Comparison of ENCODE assay signal across 14 cellular contexts in the genomic region with DNA sequence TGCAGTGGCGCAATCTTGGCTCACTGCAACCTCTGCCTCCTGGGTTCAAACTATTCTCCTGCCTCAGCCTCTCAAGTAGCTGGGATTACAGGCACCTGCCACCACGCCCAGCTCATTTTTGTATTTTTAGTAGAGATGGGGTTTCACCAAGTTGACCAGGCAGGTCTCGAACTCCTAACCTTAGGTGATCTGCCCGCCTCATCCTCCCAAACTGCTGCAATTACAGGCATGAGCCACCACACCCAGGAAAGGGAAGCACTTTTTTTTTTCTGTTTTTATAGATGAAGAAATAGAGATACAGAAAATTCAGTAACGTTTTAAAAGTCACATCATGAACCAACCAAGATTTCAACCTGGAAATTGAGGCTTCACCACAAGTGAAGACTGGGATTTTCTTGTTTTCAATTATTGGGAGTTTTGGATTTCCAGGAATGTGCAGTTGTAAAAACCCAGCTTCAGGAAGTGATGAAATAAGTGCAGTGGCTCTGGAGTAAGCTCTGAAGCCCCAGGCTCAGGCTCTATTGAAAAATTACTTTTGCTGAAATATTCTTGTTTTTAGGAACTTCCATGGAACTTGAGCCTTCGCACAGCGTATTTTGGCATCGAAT. TPM values are rescaled to one million over a fixed set of nuclear protein-coding genes. Genes with fewer than 3 reads are reported as not detected.
DNase-seq lines count a peak whose midpoint lies in the region; TF ChIP-seq lines count a peak whose summit lies in the region.
"Not testable (repeated sequence)": the region's sequence is repeated elsewhere in the genome, so short reads cannot be mapped to it uniquely, and the experiment has no call there.
"Had no signal": no experiment of that assay in that cellular context is flagged by ENCODE, and none has a peak within 500 bp of the region (broad histone marks: within the 10 kb centered on the region; RNA-seq: fewer than 3 reads in every experiment).

No MANE protein-coding gene starts in this region.

- peak; percentile 11 to 12 for DNase-seq in AML-193 (lab: John Stamatoyannopoulos, UW)
- peak; percentile 62 for DNase-seq in GM04503 (ENCODE audit: low read depth)
- DNase-seq in M059J (ENCODE audit: low read depth) = peak; percentile 24
- peak; percentile 43 for DNase-seq in SKM-1 treated with dmso at 0.1 percent for 144 hours (lab: John Stamatoyannopoulos, UW; ENCODE audit: unreplicated experiment)
- peak; percentile 59 to 62 for DNase-seq in cardiac fibroblast (ENCODE audit: low read depth in 2 of 2)
- peak; percentile 39 to 70 for DNase-seq in foreskin fibroblast
- not testable (repeated sequence) for DNase-seq in mesothelial cell of epicardium (ENCODE audit: low spot score in 2 of 2, unreplicated experiment in 2 of 2)

- not testable (repeated sequence) for H3K27me3 Mint-ChIP-seq in mesothelial cell of epicardium (ENCODE audit: low read depth)

- not testable (repeated sequence) for H3K4me3 ChIP-seq in cardiac fibroblast (replicated peaks in 1 of 2; ENCODE audit: low read depth in 2 of 2, low read length in 2 of 2); foreskin fibroblast (ENCODE audit: low read depth in 1 of 2, low read length in 2 of 2)

- not testable (repeated sequence) for TF ChIP-seq CTCF in cardiac fibroblast (IDR thresholded peaks at IDR 0.05; ENCODE audit: low read depth, low read length); foreskin fibroblast (IDR thresholded peaks at IDR 0.05; ENCODE audit: low read depth, low read length); mesothelial cell of epicardium (IDR thresholded peaks at IDR 0.05; ENCODE audit: unreplicated experiment)

- not testable (repeated sequence) for H3K9me3 Mint-ChIP-seq in mesothelial cell of epicardium

- not testable (repeated sequence) for H3K4me3 Mint-ChIP-seq in mesothelial cell of epicardium

- not testable (repeated sequence) for H3K36me3 Mint-ChIP-seq in mesothelial cell of epicardium

- peak overlapping the region; percentile 16 for H3K27ac Mint-ChIP-seq in mesothelial cell of epicardium

- H3K4me1 Mint-ChIP-seq in mesothelial cell of epicardium = not testable (repeated sequence)

RNA-seq across cellular contexts. Expression of a gene that starts 27.1 kb away (rescaled TPM):
- not detected in 2 replicates for total RNA-seq in M059J (2014; rRNA removed; shearing (Covaris generic))
- total RNA-seq in mesothelial cell of epicardium = not detected in 3 replicates
- total RNA-seq: activated CD8-positive, alpha-beta memory T cell treated with anti-CD3 and anti-CD28 coated beads for 36 hours; bronchial epithelial cell; colonic mucosa; lower lobe of right lung; mucosa of descending colon; natural killer cell; tibial nerve had no signal

RNA-seq across cellular contexts. Expression of a gene that starts 52.2 kb away (rescaled TPM):
- total RNA-seq in M059J (2014; rRNA removed; shearing (Covaris generic)) = 651 and 749 TPM in 2 replicates
- 125 to 129 TPM (median 129 TPM) in 3 replicates for total RNA-seq in mesothelial cell of epicardium
